ENCODE assay signal across 1 cellular context in the genomic region with DNA sequence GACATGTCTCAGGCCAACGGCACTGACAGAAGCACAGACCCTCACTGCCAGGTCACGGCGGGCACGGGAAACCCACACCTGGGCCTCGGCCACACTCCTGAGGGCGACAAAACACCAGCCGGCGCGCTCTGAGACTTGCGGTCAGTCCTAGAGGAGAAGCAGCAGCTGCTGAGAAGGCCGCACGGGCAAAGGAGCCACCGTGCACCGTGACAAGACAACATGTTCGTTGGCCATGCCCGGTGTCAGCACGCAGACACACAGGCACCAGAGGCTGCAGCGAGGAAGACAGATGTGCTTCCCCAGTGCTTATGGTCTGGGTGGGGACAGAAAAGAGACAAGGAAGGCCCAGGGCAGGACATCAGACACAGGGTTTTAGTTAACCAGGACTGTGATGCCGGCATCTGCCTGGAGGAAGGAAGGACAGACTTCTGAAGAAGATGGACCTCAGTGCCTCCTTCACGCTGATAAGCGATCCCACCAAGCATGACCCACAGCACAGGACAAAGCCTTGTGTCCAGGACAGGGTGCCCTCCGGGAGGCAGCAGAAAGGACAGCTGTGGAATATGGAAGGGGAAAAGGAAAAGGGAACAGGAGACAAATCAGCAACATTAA.
TF ChIP-seq lines count a peak whose summit lies in the region.

No MANE protein-coding gene starts in this region.

TF ChIP-seq in WTC11, 78 proteins besides CTCF, POLR2A, EP300 and RAD21 (continued from another document):
- TF ChIP-seq, protein P1, sequence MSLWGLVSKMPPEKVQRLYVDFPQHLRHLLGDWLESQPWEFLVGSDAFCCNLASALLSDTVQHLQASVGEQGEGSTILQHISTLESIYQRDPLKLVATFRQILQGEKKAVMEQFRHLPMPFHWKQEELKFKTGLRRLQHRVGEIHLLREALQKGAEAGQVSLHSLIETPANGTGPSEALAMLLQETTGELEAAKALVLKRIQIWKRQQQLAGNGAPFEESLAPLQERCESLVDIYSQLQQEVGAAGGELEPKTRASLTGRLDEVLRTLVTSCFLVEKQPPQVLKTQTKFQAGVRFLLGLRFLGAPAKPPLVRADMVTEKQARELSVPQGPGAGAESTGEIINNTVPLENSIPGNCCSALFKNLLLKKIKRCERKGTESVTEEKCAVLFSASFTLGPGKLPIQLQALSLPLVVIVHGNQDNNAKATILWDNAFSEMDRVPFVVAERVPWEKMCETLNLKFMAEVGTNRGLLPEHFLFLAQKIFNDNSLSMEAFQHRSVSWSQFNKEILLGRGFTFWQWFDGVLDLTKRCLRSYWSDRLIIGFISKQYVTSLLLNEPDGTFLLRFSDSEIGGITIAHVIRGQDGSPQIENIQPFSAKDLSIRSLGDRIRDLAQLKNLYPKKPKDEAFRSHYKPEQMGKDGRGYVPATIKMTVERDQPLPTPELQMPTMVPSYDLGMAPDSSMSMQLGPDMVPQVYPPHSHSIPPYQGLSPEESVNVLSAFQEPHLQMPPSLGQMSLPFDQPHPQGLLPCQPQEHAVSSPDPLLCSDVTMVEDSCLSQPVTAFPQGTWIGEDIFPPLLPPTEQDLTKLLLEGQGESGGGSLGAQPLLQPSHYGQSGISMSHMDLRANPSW (CRISPR knock-in tag; conservative IDR thresholded peaks at IDR 0.05; ENCODE audit: low read depth) = no peak
- TF ChIP-seq, protein P2, sequence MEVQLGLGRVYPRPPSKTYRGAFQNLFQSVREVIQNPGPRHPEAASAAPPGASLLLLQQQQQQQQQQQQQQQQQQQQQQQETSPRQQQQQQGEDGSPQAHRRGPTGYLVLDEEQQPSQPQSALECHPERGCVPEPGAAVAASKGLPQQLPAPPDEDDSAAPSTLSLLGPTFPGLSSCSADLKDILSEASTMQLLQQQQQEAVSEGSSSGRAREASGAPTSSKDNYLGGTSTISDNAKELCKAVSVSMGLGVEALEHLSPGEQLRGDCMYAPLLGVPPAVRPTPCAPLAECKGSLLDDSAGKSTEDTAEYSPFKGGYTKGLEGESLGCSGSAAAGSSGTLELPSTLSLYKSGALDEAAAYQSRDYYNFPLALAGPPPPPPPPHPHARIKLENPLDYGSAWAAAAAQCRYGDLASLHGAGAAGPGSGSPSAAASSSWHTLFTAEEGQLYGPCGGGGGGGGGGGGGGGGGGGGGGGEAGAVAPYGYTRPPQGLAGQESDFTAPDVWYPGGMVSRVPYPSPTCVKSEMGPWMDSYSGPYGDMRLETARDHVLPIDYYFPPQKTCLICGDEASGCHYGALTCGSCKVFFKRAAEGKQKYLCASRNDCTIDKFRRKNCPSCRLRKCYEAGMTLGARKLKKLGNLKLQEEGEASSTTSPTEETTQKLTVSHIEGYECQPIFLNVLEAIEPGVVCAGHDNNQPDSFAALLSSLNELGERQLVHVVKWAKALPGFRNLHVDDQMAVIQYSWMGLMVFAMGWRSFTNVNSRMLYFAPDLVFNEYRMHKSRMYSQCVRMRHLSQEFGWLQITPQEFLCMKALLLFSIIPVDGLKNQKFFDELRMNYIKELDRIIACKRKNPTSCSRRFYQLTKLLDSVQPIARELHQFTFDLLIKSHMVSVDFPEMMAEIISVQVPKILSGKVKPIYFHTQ (CRISPR knock-in tag; IDR thresholded peaks at IDR 0.05) = no peak
- TF ChIP-seq PRRX2 (CRISPR knock-in tag; IDR thresholded peaks at IDR 0.05) (no peak), ZNF138 (CRISPR knock-in tag; conservative IDR thresholded peaks at IDR 0.05) (no peak)
